ENCODE assay signal across 23 cellular contexts in genomic region chr22:42883970-42884369, GRCh38.
"Had no signal": no experiment of that assay in that cellular context is flagged by ENCODE, and none has a peak within 500 bp of the region (broad histone marks: within the 10 kb centered on the region; RNA-seq: fewer than 3 reads in every experiment).

No MANE protein-coding gene starts in this region.

- H3K4me1 ChIP-seq: ascending aorta, foreskin keratinocyte had no signal

- H3K4me3 ChIP-seq: ascending aorta, esophagus muscularis mucosa, gastroesophageal sphincter had no signal

- H3K9me3 ChIP-seq: ascending aorta, esophagus muscularis mucosa, gastroesophageal sphincter had no signal

- DNase-seq: activated CD4-positive, alpha-beta memory T cell treated with anti-CD3 and anti-CD28 coated beads, Interleukin-2, amount 10 ng/mL, durations not matched to agents 7 days and 5 days; activated CD4-positive, alpha-beta T cell treated with anti-CD3 and anti-CD28 coated beads for 36 hours; activated CD4-positive, alpha-beta T cell treated with anti-CD3 and anti-CD28 coated beads, Interleukin-2, amount 10 ng/mL, durations not matched to agents 24 days and 14 days; activated CD4-positive, CD25-positive, alpha-beta regulatory T cell; activated CD4-positive, CD25-positive, alpha-beta regulatory T cell treated with anti-CD3 and anti-CD28 coated beads, Interleukin-2, amount 50 U/mL, for 72 hours; activated CD8-positive, alpha-beta memory T cell treated with anti-CD3 and anti-CD28 coated beads for 24 hours; activated effector memory CD4-positive, alpha-beta T cell treated with anti-CD3 and anti-CD28 coated beads, Interleukin-2, amount 50 U/mL, for 16 hours; activated naive CD4-positive, alpha-beta T cell treated with anti-CD3 and anti-CD28 coated beads for 36 hours; activated naive CD8-positive, alpha-beta T cell treated with anti-CD3 and anti-CD28 coated beads for 36 hours; activated naive CD8-positive, alpha-beta T cell treated with anti-CD3 and anti-CD28 coated beads, Interleukin-2, amount 50 U/mL, for 24 hours; activated T-cell treated with anti-CD3 and anti-CD28 coated beads, Interleukin-2, amount 50 U/mL, for 4 hours; brain microvascular endothelial cell; cortex of kidney; dermis blood vessel endothelial cell; effector CD4-positive, alpha-beta T cell; effector memory CD8-positive, alpha-beta T cell; erythroblast; foreskin keratinocyte; T-helper 1 cell; T-helper 17 cell had no signal

- ATAC-seq: activated CD4-positive, alpha-beta T cell treated with anti-CD3 and anti-CD28 coated beads for 36 hours; activated naive CD8-positive, alpha-beta T cell treated with anti-CD3 and anti-CD28 coated beads, Interleukin-2, amount 50 U/mL, for 24 hours; activated T-cell treated with anti-CD3 and anti-CD28 coated beads, Interleukin-2, amount 50 U/mL, for 4 hours; effector memory CD8-positive, alpha-beta T cell; foreskin keratinocyte; gastroesophageal sphincter; T-helper 17 cell had no signal

- H3K27ac ChIP-seq: ascending aorta, brain microvascular endothelial cell, esophagus muscularis mucosa, foreskin keratinocyte, gastroesophageal sphincter had no signal

- H3K27me3 ChIP-seq: ascending aorta, brain microvascular endothelial cell, esophagus muscularis mucosa, foreskin keratinocyte, gastroesophageal sphincter had no signal
